ENCODE assay signal across 28 cellular contexts in the genomic region with DNA sequence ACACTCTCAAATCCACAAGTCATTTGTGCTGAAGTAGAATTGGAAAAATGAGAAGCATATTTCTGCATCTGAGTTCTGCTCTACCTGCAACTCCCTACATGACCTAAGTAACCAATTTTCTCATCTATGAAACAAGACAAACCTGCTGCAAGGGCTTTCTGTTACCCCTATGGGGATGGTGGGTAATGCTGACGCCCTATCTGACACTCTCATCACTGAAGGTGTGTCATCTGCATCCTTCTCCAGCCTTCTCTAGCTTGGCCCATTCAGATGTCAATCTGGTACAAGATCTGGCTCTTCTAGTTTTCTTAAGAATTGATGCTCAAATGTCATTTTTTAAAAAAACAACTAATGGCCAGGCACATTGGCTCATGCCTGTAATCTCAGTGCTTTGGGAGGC.
"Had no signal": no experiment of that assay in that cellular context is flagged by ENCODE, and none has a peak within 500 bp of the region (broad histone marks: within the 10 kb centered on the region; RNA-seq: fewer than 3 reads in every experiment).

No MANE protein-coding gene starts in this region.

- H3K36me3 ChIP-seq: suprapubic skin, thoracic aorta, thyroid gland, tibial artery, transverse colon, upper lobe of left lung, upper lobe of right lung, uterus, vagina had no signal

- H3K4me3 Mint-ChIP-seq: stimulated activated effector memory CD8-positive, alpha-beta T cell treated with anti-CD3 and anti-CD28 coated beads, Interleukin-12 subunit alpha, Interleukin-12 subunit beta, amount 100 ng/mL, for 72 hours; stimulated activated memory B cell treated with anti-CD40 and anti-IgM and Interleukin-4, amounts not matched to agents 10 μg/mL and 1 μg/mL and 100 μg/mL, for 72 hours; stimulated activated naive B cell treated with anti-CD40 and anti-IgM and Interleukin-4, amounts not matched to agents 10 μg/mL and 1 μg/mL and 100 μg/mL, for 72 hours; stimulated activated naive CD8-positive, alpha-beta T cell treated with anti-CD3 and anti-CD28 coated beads, Interleukin-15, amount 100 ng/mL, for 72 hours; stimulated activated naive CD8-positive, alpha-beta T cell treated with anti-CD3 and anti-CD28 coated beads, Interleukin-15, Interleukin-2, amounts not matched to agents 100 ng/mL and 50 ng/mL, for 24 hours had no signal

- H3K9me3 Mint-ChIP-seq: stimulated activated effector memory CD8-positive, alpha-beta T cell treated with anti-CD3 and anti-CD28 coated beads, Interleukin-12 subunit alpha, Interleukin-12 subunit beta, amount 100 ng/mL, for 72 hours; stimulated activated memory B cell treated with anti-CD40 and anti-IgM and Interleukin-4, amounts not matched to agents 10 μg/mL and 1 μg/mL and 100 μg/mL, for 72 hours; stimulated activated naive B cell treated with anti-CD40 and anti-IgM and Interleukin-4, amounts not matched to agents 10 μg/mL and 1 μg/mL and 100 μg/mL, for 72 hours; stimulated activated naive CD8-positive, alpha-beta T cell treated with anti-CD3 and anti-CD28 coated beads, Interleukin-15, amount 100 ng/mL, for 72 hours; stimulated activated naive CD8-positive, alpha-beta T cell treated with anti-CD3 and anti-CD28 coated beads, Interleukin-15, Interleukin-2, amounts not matched to agents 100 ng/mL and 50 ng/mL, for 24 hours had no signal

- H3K36me3 Mint-ChIP-seq: stimulated activated effector memory CD8-positive, alpha-beta T cell treated with anti-CD3 and anti-CD28 coated beads, Interleukin-12 subunit alpha, Interleukin-12 subunit beta, amount 100 ng/mL, for 72 hours; stimulated activated memory B cell treated with anti-CD40 and anti-IgM and Interleukin-4, amounts not matched to agents 10 μg/mL and 1 μg/mL and 100 μg/mL, for 72 hours had no signal

- ATAC-seq: stimulated activated effector memory CD8-positive, alpha-beta T cell treated with anti-CD3 and anti-CD28 coated beads, Interleukin-12 subunit alpha, Interleukin-12 subunit beta, amount 100 ng/mL, for 72 hours; stimulated activated memory B cell treated with anti-CD40 and anti-IgM and Interleukin-4, amounts not matched to agents 10 μg/mL and 1 μg/mL and 100 μg/mL, for 72 hours; stimulated activated naive B cell treated with anti-CD40 and anti-IgM and Interleukin-4, amounts not matched to agents 10 μg/mL and 1 μg/mL and 100 μg/mL, for 72 hours; stimulated activated naive CD8-positive, alpha-beta T cell treated with anti-CD3 and anti-CD28 coated beads, Interleukin-15, amount 100 ng/mL, for 72 hours; stimulated activated naive CD8-positive, alpha-beta T cell treated with anti-CD3 and anti-CD28 coated beads, Interleukin-15, Interleukin-2, amounts not matched to agents 100 U/mL and 50 U/mL, for 24 hours; upper lobe of right lung had no signal

- H3K27me3 ChIP-seq: stomach, suprapubic skin, testis, thyroid gland, tibial artery, tibial nerve, transverse colon, upper lobe of left lung, upper lobe of right lung, uterus, vagina had no signal

- H3K4me1 ChIP-seq: testis, upper lobe of left lung, upper lobe of right lung, vagina had no signal

- H3K27ac Mint-ChIP-seq: stimulated activated effector memory CD8-positive, alpha-beta T cell treated with anti-CD3 and anti-CD28 coated beads, Interleukin-12 subunit alpha, Interleukin-12 subunit beta, amount 100 ng/mL, for 72 hours; stimulated activated memory B cell treated with anti-CD40 and anti-IgM and Interleukin-4, amounts not matched to agents 10 μg/mL and 1 μg/mL and 100 μg/mL, for 72 hours; stimulated activated naive B cell treated with anti-CD40 and anti-IgM and Interleukin-4, amounts not matched to agents 10 μg/mL and 1 μg/mL and 100 μg/mL, for 72 hours; stimulated activated naive CD8-positive, alpha-beta T cell treated with anti-CD3 and anti-CD28 coated beads, Interleukin-15, amount 100 ng/mL, for 72 hours; stimulated activated naive CD8-positive, alpha-beta T cell treated with anti-CD3 and anti-CD28 coated beads, Interleukin-15, Interleukin-2, amounts not matched to agents 100 ng/mL and 50 ng/mL, for 24 hours had no signal

- FAIRE-seq: urothelium cell line had no signal

- H3K27me3 Mint-ChIP-seq: stimulated activated memory B cell treated with anti-CD40 and anti-IgM and Interleukin-4, amounts not matched to agents 10 μg/mL and 1 μg/mL and 100 μg/mL, for 72 hours; stimulated activated naive B cell treated with anti-CD40 and anti-IgM and Interleukin-4, amounts not matched to agents 10 μg/mL and 1 μg/mL and 100 μg/mL, for 72 hours; stimulated activated naive CD8-positive, alpha-beta T cell treated with anti-CD3 and anti-CD28 coated beads, Interleukin-15, amount 100 ng/mL, for 72 hours; stimulated activated naive CD8-positive, alpha-beta T cell treated with anti-CD3 and anti-CD28 coated beads, Interleukin-15, Interleukin-2, amounts not matched to agents 100 ng/mL and 50 ng/mL, for 24 hours had no signal

- H3K27ac ChIP-seq: stomach, suprapubic skin, testis, thoracic aorta, thyroid gland, tibial artery, tibial nerve, transverse colon, upper lobe of left lung, upper lobe of right lung, uterus, vagina had no signal

- DNase-seq: stimulated activated CD4-positive, alpha-beta T cell treated with anti-CD3 and anti-CD28 coated beads, Interleukin-2, amount 100 ng/mL, for 24 hours; stimulated activated CD4-positive, alpha-beta T cell treated with anti-CD3 and anti-CD28 coated beads, Interleukin-2, amount 100 ng/mL, for 48 hours; stimulated activated CD4-positive, alpha-beta T cell treated with anti-CD3 and anti-CD28 coated beads, Interleukin-4, amount 100 ng/mL, for 1 hour; stimulated activated CD4-positive, alpha-beta T cell treated with anti-CD3 and anti-CD28 coated beads, Interleukin-4, amount 100 ng/mL, for 24 hours; stimulated activated CD4-positive, alpha-beta T cell treated with anti-CD3 and anti-CD28 coated beads, Interleukin-4, amount 100 ng/mL, for 4 hours; stimulated activated CD8-positive, alpha-beta memory T cell treated with anti-CD3 and anti-CD28 coated beads, Interleukin-4, amount 100 ng/mL, for 48 hours; stimulated activated naive B cell treated with anti-CD40 and anti-IgM and Interleukin-4, amounts not matched to agents 10 μg/mL and 1 μg/mL and 100 μg/mL, for 72 hours; stimulated activated naive CD4-positive, alpha-beta T cell; stimulated activated naive CD4-positive, alpha-beta T cell treated with Interleukin-2 at 50 U/mL for 16 hours; stimulated activated naive CD8-positive, alpha-beta T cell treated with anti-CD3 and anti-CD28 coated beads, Interleukin-15, amount 100 ng/mL, for 72 hours; stimulated activated naive CD8-positive, alpha-beta T cell treated with anti-CD3 and anti-CD28 coated beads, Interleukin-15, Interleukin-2, amounts not matched to agents 100 U/mL and 50 U/mL, for 24 hours; stomach; substantia nigra; testis; thyroid gland; tibial artery; transverse colon; upper lobe of left lung; upper lobe of right lung; uterus had no signal

- H3K9me3 ChIP-seq: stomach, suprapubic skin, testis, thoracic aorta, thyroid gland, tibial artery, tibial nerve, transverse colon, upper lobe of left lung, upper lobe of right lung, uterus, vagina had no signal

- H3K4me3 ChIP-seq: stomach, suprapubic skin, testis, thoracic aorta, thyroid gland, tibial artery, tibial nerve, transverse colon, upper lobe of left lung, upper lobe of right lung, uterus, vagina had no signal
